ENCODE assay signal across 1 cellular context in genomic region chr2:101806123-101806522, GRCh38.
TF ChIP-seq lines count a peak whose summit lies in the region.

No MANE protein-coding gene starts in this region.

TF ChIP-seq in IMR-90, 13 proteins besides CTCF, POLR2A, EP300 and RAD21 (continued from another document):
- TF ChIP-seq FOS (IDR thresholded peaks at IDR 0.05; ENCODE audit: low read depth, low read length) = peak; percentile 80
- TF ChIP-seq MAFK (IDR thresholded peaks at IDR 0.05; ENCODE audit: low read depth, low read length) = no peak
- no peak for TF ChIP-seq RCOR1 (IDR thresholded peaks at IDR 0.05; ENCODE audit: insufficient replicate concordance, low read length)
- no peak for TF ChIP-seq CEBPB (IDR thresholded peaks at IDR 0.05; ENCODE audit: low read depth, low read length)
- no peak for TF ChIP-seq CHD1 (IDR thresholded peaks at IDR 0.05; ENCODE audit: low read depth, low read length)
- no peak for TF ChIP-seq MXI1 (IDR thresholded peaks at IDR 0.05; ENCODE audit: borderline replicate concordance, low read depth, low read length)
- TF ChIP-seq ELK1 (IDR thresholded peaks at IDR 0.05; ENCODE audit: borderline replicate concordance, low read depth, low read length) = no peak
- TF ChIP-seq RFX5 (IDR thresholded peaks at IDR 0.05; ENCODE audit: low read depth, low read length) = no peak
